In genomic region chr2:176637134-176637496, GRCh38 we compare ENCODE assay signal across 8 cellular contexts.
DNase-seq lines count a peak whose midpoint lies in the region; ATAC-seq and TF ChIP-seq lines count a peak whose summit lies in the region.

No MANE protein-coding gene starts in this region.

- H3K27me3 ChIP-seq in iPS-20b (ENCODE audit: insufficient read depth, low read length) (peaks cover 87% of the 10 kb centered on the region), testis (no peaks in the 10 kb centered on the region)

- H3K36me3 Mint-ChIP-seq in activated T-cell treated with anti-CD3 and anti-CD28 coated beads, Interleukin-2, amount 50 U/mL, for 4 hours (ENCODE audit: insufficient read depth), result no peaks in the 10 kb centered on the region
- no peaks in the 10 kb centered on the region for H3K36me3 Mint-ChIP-seq in activated T-helper 17 cell treated with anti-CD3 and anti-CD28 coated beads, Interleukin-2, amount 50 U/mL, for 72 hours (ENCODE audit: low read depth)

- H3K27ac ChIP-seq in iPS-20b (ENCODE audit: low read length), result no peak overlapping the region
- H3K27ac ChIP-seq in testis, result peak overlapping the region; percentile 89 to 92

- no peaks in the 10 kb centered on the region for H3K9me3 Mint-ChIP-seq in activated T-cell treated with anti-CD3 and anti-CD28 coated beads, Interleukin-2, amount 50 U/mL, for 4 hours
- H3K9me3 Mint-ChIP-seq in activated T-helper 17 cell treated with anti-CD3 and anti-CD28 coated beads, Interleukin-2, amount 50 U/mL, for 72 hours, result no peaks in the 10 kb centered on the region

- H3K4me1 ChIP-seq in iPS-20b (ENCODE audit: insufficient read depth, low read length) (no peaks in the 10 kb centered on the region), testis (peaks cover 3% of the 10 kb centered on the region)

- H3K9me3 ChIP-seq in iPS-20b (ENCODE audit: insufficient read depth, low read depth, low read length) (no peaks in the 10 kb centered on the region), testis (no peaks in the 10 kb centered on the region)

- H3K4me3 Mint-ChIP-seq in activated T-cell treated with anti-CD3 and anti-CD28 coated beads, Interleukin-2, amount 50 U/mL, for 4 hours, result peak overlapping the region; percentile 66
- peak overlapping the region; percentile 35 for H3K4me3 Mint-ChIP-seq in activated T-helper 17 cell treated with anti-CD3 and anti-CD28 coated beads, Interleukin-2, amount 50 U/mL, for 72 hours

- H3K36me3 ChIP-seq in iPS-20b (ENCODE audit: insufficient read depth, low read depth, low read length) (no peaks in the 10 kb centered on the region), testis (ENCODE audit: low read depth, missing control alignments) (no peaks in the 10 kb centered on the region)

- no peak for TF ChIP-seq CTCF in testis (IDR thresholded peaks at IDR 0.05)

- H3K4me1 Mint-ChIP-seq in activated T-cell treated with anti-CD3 and anti-CD28 coated beads, Interleukin-2, amount 50 U/mL, for 4 hours (ENCODE audit: low read depth), result peaks cover 4% of the 10 kb centered on the region
- no peaks in the 10 kb centered on the region for H3K4me1 Mint-ChIP-seq in activated T-helper 17 cell treated with anti-CD3 and anti-CD28 coated beads, Interleukin-2, amount 50 U/mL, for 72 hours

- intact Hi-C loops in testis (cut with DNase I; ENCODE audit: low total_unique reads), result loop anchor here (5.0 kb wide), 1 partner anchor 505 kb away; no protein-coding TSS in a partner anchor

- no peak for ATAC-seq in activated T-cell treated with anti-CD3 and anti-CD28 coated beads, Interleukin-2, amount 50 U/mL, for 4 hours
- ATAC-seq in activated T-helper 17 cell treated with anti-CD3 and anti-CD28 coated beads, Interleukin-2, amount 50 U/mL, for 72 hours (replicated peaks), result no peak

- DNase-seq in activated T-cell treated with anti-CD3 and anti-CD28 coated beads, Interleukin-2, amount 50 U/mL, for 4 hours, result no peak
- no peak for DNase-seq in activated T-cell treated with anti-CD3 and anti-CD28 coated beads for 4 hours
- no peak for DNase-seq in testis
- no peak for DNase-seq in SKM-1 (lab: John Stamatoyannopoulos, UW; ENCODE audit: unreplicated experiment)
- DNase-seq in foreskin melanocyte, result no peak
- no peak for DNase-seq in SIG-M5 (lab: John Stamatoyannopoulos, UW)

- no peak overlapping the region; the same call in 1 of the 2 replicates for H3K9ac ChIP-seq in iPS-20b (ENCODE audit: low read depth, low read length)

- H3K4me3 ChIP-seq in iPS-20b (ENCODE audit: low read length) (peak overlapping the region; percentile 67), testis (peak overlapping the region; percentile 78 to 81)

- no peak overlapping the region for H3K27ac Mint-ChIP-seq in activated T-helper 17 cell treated with anti-CD3 and anti-CD28 coated beads, Interleukin-2, amount 50 U/mL, for 72 hours

- H3K27me3 Mint-ChIP-seq in activated T-cell treated with anti-CD3 and anti-CD28 coated beads, Interleukin-2, amount 50 U/mL, for 4 hours (ENCODE audit: low read depth), result peaks cover 55% of the 10 kb centered on the region
- H3K27me3 Mint-ChIP-seq in activated T-helper 17 cell treated with anti-CD3 and anti-CD28 coated beads, Interleukin-2, amount 50 U/mL, for 72 hours, result peaks cover 48% of the 10 kb centered on the region

- 5% methylated on average over 11 to 13 of the region's 13 CpGs for WGBS in testis, 2 donors

- no peak for TF ChIP-seq POLR2A in testis (IDR thresholded peaks at IDR 0.05)
